Comparison of ENCODE assay signal across 20 cellular contexts in genomic region chr2:197146995-197147394, GRCh38.
DNase-seq lines count a peak whose midpoint lies in the region; ATAC-seq and TF ChIP-seq lines count a peak whose summit lies in the region.
"Had no signal": no experiment of that assay in that cellular context is flagged by ENCODE, and none has a peak within 500 bp of the region (broad histone marks: within the 10 kb centered on the region; RNA-seq: fewer than 3 reads in every experiment).

No MANE protein-coding gene starts in this region.

- no peak overlapping the region for H3K14ac ChIP-seq in trophoblast cell (ENCODE audit: low read length)

- no peaks in the 10 kb centered on the region for H3K36me3 ChIP-seq in trophoblast cell (ENCODE audit: control insufficient read depth in 1 of 2, insufficient read depth in 2 of 2, low read length in 2 of 2)

- no peaks in the 10 kb centered on the region for H3K9me3 ChIP-seq in trophoblast cell (ENCODE audit: insufficient read depth, low read depth, low read length)

- no peak overlapping the region for H2BK12ac ChIP-seq in trophoblast cell (ENCODE audit: low read length)

- H3K4me1 Mint-ChIP-seq in T-helper 2 cell treated with Interferon-gamma antibody and Interleukin-4, amounts not matched to agents 5 μg/mL and 100 μg/mL, for 36 hours (ENCODE audit: low read depth), result peaks cover 54% of the 10 kb centered on the region
- H3K4me1 Mint-ChIP-seq in IgD-negative memory B cell (peaks cover 47 to 74% (median 57%) of the 10 kb centered on the region in 3 donors), natural killer cell (peaks cover 71 to 72% of the 10 kb centered on the region in 2 donors)

- no peak overlapping the region for H3K18ac ChIP-seq in trophoblast cell (ENCODE audit: low read length)

- peak overlapping the region; percentile 15 for H3K4me3 Mint-ChIP-seq in T-helper 2 cell treated with Interferon-gamma antibody and Interleukin-4, amounts not matched to agents 5 μg/mL and 100 μg/mL, for 36 hours
- H3K4me3 Mint-ChIP-seq in IgD-negative memory B cell (peak overlapping the region in 2 of 4 donors; percentile 37 to 39), natural killer cell (peak overlapping the region; percentile 35)

- peaks cover 51% of the 10 kb centered on the region for H3K36me3 Mint-ChIP-seq in T-helper 2 cell treated with Interferon-gamma antibody and Interleukin-4, amounts not matched to agents 5 μg/mL and 100 μg/mL, for 36 hours (ENCODE audit: low read depth)
- H3K36me3 Mint-ChIP-seq in IgD-negative memory B cell (peaks cover 2% of the 10 kb centered on the region), natural killer cell (no peaks in the 10 kb centered on the region)
- peaks cover 0 to 18% of the 10 kb centered on the region in 2 donors for H3K36me3 Mint-ChIP-seq in activated naive CD4-positive, alpha-beta T cell treated with anti-CD3 and anti-CD28 coated beads, Interleukin-2, amount 50 U/mL, for 72 hours

- H3K27me3 ChIP-seq in trophoblast cell (ENCODE audit: insufficient read depth, low read length), result no peaks in the 10 kb centered on the region
- H3K27me3 ChIP-seq: foreskin keratinocyte had no signal

- no peak overlapping the region for H3K4me2 ChIP-seq in trophoblast cell (ENCODE audit: low read length)
- H3K4me2 ChIP-seq: PC-9 had no signal

- H3K4me3 ChIP-seq in trophoblast cell (ENCODE audit: low read depth, low read length), result no peak overlapping the region
- H3K4me3 ChIP-seq: PC-9, skin epidermis had no signal

- H3K79me2 ChIP-seq in trophoblast cell (ENCODE audit: control insufficient read depth, insufficient read depth, low read length, poor library complexity), result no peaks in the 10 kb centered on the region

- H2BK5ac ChIP-seq in trophoblast cell (ENCODE audit: low read depth, low read length, poor library complexity), result no peak overlapping the region

- no peak overlapping the region for H2AK5ac ChIP-seq in trophoblast cell (ENCODE audit: low read length)

- no peak overlapping the region for H3K23ac ChIP-seq in trophoblast cell (ENCODE audit: low read length)

- peak overlapping the region; percentile 9 for H3K27ac Mint-ChIP-seq in T-helper 2 cell treated with Interferon-gamma antibody and Interleukin-4, amounts not matched to agents 5 μg/mL and 100 μg/mL, for 36 hours
- H3K27ac Mint-ChIP-seq in IgD-negative memory B cell (peak overlapping the region; percentile 69 to 100 (median 75)), natural killer cell (peak overlapping the region; percentile 87)
- H3K27ac Mint-ChIP-seq in activated naive CD4-positive, alpha-beta T cell treated with anti-CD3 and anti-CD28 coated beads, Interleukin-2, amount 50 U/mL, for 72 hours, result peak overlapping the region; percentile 45 to 69

- H2AFZ ChIP-seq in trophoblast cell (ENCODE audit: insufficient read depth, low read length, poor library complexity), result no peak overlapping the region
- H2AFZ ChIP-seq: PC-9 had no signal

- ATAC-seq in activated naive CD4-positive, alpha-beta T cell treated with anti-CD3 and anti-CD28 coated beads, Interleukin-2, amount 50 U/mL, for 72 hours, result peak in 1 of 2 donors; percentile 50
- peak; percentile 67 to 71 (median 71) for ATAC-seq in natural killer cell
- ATAC-seq: foreskin keratinocyte had no signal

- no peak overlapping the region for H2BK120ac ChIP-seq in trophoblast cell (ENCODE audit: insufficient read depth, low read length, poor library complexity)

- DNase-seq in T-helper 2 cell treated with Interferon-gamma antibody and Interleukin-4, amounts not matched to agents 5 μg/mL and 100 μg/mL, for 36 hours (ENCODE audit: low spot score), result no peak
- no peak for DNase-seq in T-helper 2 cell
- DNase-seq in activated naive CD4-positive, alpha-beta T cell treated with anti-CD3 and anti-CD28 coated beads, Interleukin-2, amount 50 U/mL, for 72 hours (ENCODE audit: low spot score in 2 of 2), result no peak
- DNase-seq in natural killer cell, result no peak
- no peak for DNase-seq in NOMO-1 (lab: John Stamatoyannopoulos, UW; ENCODE audit: unreplicated experiment in 2 of 2)
- DNase-seq in trophoblast cell, result no peak
- DNase-seq in NCI-H524 (lab: John Stamatoyannopoulos, UW), result no peak
- DNase-seq: 8988T; activated CD4-positive, alpha-beta T cell treated with anti-CD3 and anti-CD28 coated beads for 48 hours; DMS 273 treated with DMSO at 0.1 percent for 48 hours; foreskin keratinocyte; hypothalamus; kidney; mammary epithelial cell; NCI-H1417; NCI-H526 treated with DMSO at 0.1 percent for 48 hours; PC-9; stimulated activated CD4-positive, alpha-beta T cell treated with anti-CD3 and anti-CD28 coated beads, Interleukin-4, amount 100 ng/mL, for 4 hours had no signal

- H4K12ac ChIP-seq in trophoblast cell (ENCODE audit: low read depth, low read length), result no peak overlapping the region

- peaks cover 3 to 4% of the 10 kb centered on the region in 2 experiments for H3K4me1 ChIP-seq in trophoblast cell (ENCODE audit: control insufficient read depth in 1 of 2, insufficient read depth in 2 of 2, low read length in 2 of 2)
- H3K4me1 ChIP-seq: foreskin keratinocyte had no signal

- H3K27ac ChIP-seq in trophoblast cell (ENCODE audit: low read depth, low read length), result no peak overlapping the region
- H3K27ac ChIP-seq: foreskin keratinocyte, PC-9 had no signal

- TF ChIP-seq CTCF in natural killer cell (IDR thresholded peaks at IDR 0.05), result no peak

- no peaks in the 10 kb centered on the region for H3K9me3 Mint-ChIP-seq in T-helper 2 cell treated with Interferon-gamma antibody and Interleukin-4, amounts not matched to agents 5 μg/mL and 100 μg/mL, for 36 hours
- no peaks in the 10 kb centered on the region for H3K9me3 Mint-ChIP-seq in IgD-negative memory B cell
- H3K9me3 Mint-ChIP-seq in activated naive CD4-positive, alpha-beta T cell treated with anti-CD3 and anti-CD28 coated beads, Interleukin-2, amount 50 U/mL, for 72 hours, result peaks cover 0 to 4% of the 10 kb centered on the region in 2 donors
- no peaks in the 10 kb centered on the region for H3K9me3 Mint-ChIP-seq in natural killer cell

- H4K8ac ChIP-seq in trophoblast cell (ENCODE audit: low read depth, low read length), result no peak overlapping the region

- no peak overlapping the region for H4K91ac ChIP-seq in trophoblast cell (ENCODE audit: low read depth, low read length)

- intact Hi-C loops in natural killer cell (cut with micrococcal nuclease), result no loop called here

- H3K4ac ChIP-seq in trophoblast cell (ENCODE audit: low read depth, low read length), result no peak overlapping the region

- WGBS in trophoblast cell (ENCODE audit: extremely low coverage, insufficient coverage, insufficient read length), result no CpG with 5 or more reads among the region's 5 CpGs

- no peak overlapping the region for H3K9ac ChIP-seq in trophoblast cell (ENCODE audit: low read length)

- peaks cover 2% of the 10 kb centered on the region for H3K79me1 ChIP-seq in trophoblast cell (ENCODE audit: low read length)

- H3K27me3 Mint-ChIP-seq in T-helper 2 cell treated with Interferon-gamma antibody and Interleukin-4, amounts not matched to agents 5 μg/mL and 100 μg/mL, for 36 hours (ENCODE audit: low read depth), result no peaks in the 10 kb centered on the region
- H3K27me3 Mint-ChIP-seq in IgD-negative memory B cell (no peaks in the 10 kb centered on the region), natural killer cell (ENCODE audit: low read depth in 2 of 2) (no peaks in the 10 kb centered on the region)

Comparison
In these comparisons a context has a peak if more than half of its experiments do, and no peak if none do; other contexts are left out.
1. H3K27ac Mint-ChIP-seq: peak in every context shown above with its lines; median percentile 87 in natural killer cell; 75 in IgD-negative memory B cell; 57 in activated naive CD4-positive, alpha-beta T cell treated with anti-CD3 and anti-CD28 coated beads, Interleukin-2, amount 50 U/mL, for 72 hours; 9 in T-helper 2 cell treated with Interferon-gamma antibody and Interleukin-4, amounts not matched to agents 5 μg/mL and 100 μg/mL, for 36 hours.